Comparison of ENCODE assay signal across 23 cellular contexts in genomic region chr2:178844690-178845089, GRCh38. TPM values are rescaled to one million over a fixed set of nuclear protein-coding genes. Genes with fewer than 3 reads are reported as not detected.
"Had no signal": no experiment of that assay in that cellular context is flagged by ENCODE, and none has a peak within 500 bp of the region (broad histone marks: within the 10 kb centered on the region; RNA-seq: fewer than 3 reads in every experiment).

No MANE protein-coding gene starts in this region.

- H3K36me3 ChIP-seq: gastroesophageal sphincter, upper lobe of right lung had no signal

- H3K27ac ChIP-seq: body of pancreas, lower lobe of right lung, testis, upper lobe of right lung had no signal

- ATAC-seq: activated T-helper 17 cell treated with anti-CD3 and anti-CD28 coated beads, Interleukin-2, amount 50 U/mL, for 72 hours; body of pancreas; gastroesophageal sphincter; lower lobe of right lung; stimulated activated naive CD8-positive, alpha-beta T cell treated with anti-CD3 and anti-CD28 coated beads, Interleukin-15, amount 100 ng/mL, for 72 hours; upper lobe of right lung had no signal

- H3K4me1 ChIP-seq: body of pancreas, lower lobe of right lung, testis, upper lobe of right lung had no signal

- DNase-seq: activated B cell treated with CpG ODN at 0.5 μM for 24 hours; activated CD4-positive, alpha-beta memory T cell treated with anti-CD3 and anti-CD28 coated beads, Interleukin-2, amount 10 ng/mL, durations not matched to agents 7 days and 5 days; activated CD4-positive, alpha-beta T cell treated with anti-CD3 and anti-CD28 coated beads for 4 hours; activated naive CD4-positive, alpha-beta T cell; activated naive CD8-positive, alpha-beta T cell treated with anti-CD3 and anti-CD28 coated beads, Interleukin-2, amount 10 ng/mL, durations not matched to agents 7 days and 5 days; activated T-cell treated with anti-CD3 and anti-CD28 coated beads, Interleukin-2, amount 50 U/mL, for 1 hour; amygdala; body of pancreas; erythroblast; immature natural killer cell; lower lobe of right lung; occipital lobe; posterior cingulate gyrus; stimulated activated CD4-positive, alpha-beta T cell treated with anti-CD3 and anti-CD28 coated beads, Interleukin-4, amount 100 ng/mL, for 1 hour; stimulated activated naive CD8-positive, alpha-beta T cell treated with anti-CD3 and anti-CD28 coated beads, Interleukin-15, amount 100 ng/mL, for 72 hours; T-helper 1 cell; T-helper 9 cell; testis; upper lobe of right lung had no signal

- H3K27me3 ChIP-seq: body of pancreas, gastroesophageal sphincter, testis, upper lobe of right lung had no signal

- H3K4me2 ChIP-seq: smooth muscle cell had no signal

- H3K4me3 ChIP-seq: body of pancreas, coronary artery, gastroesophageal sphincter, lower lobe of right lung, smooth muscle cell, testis, upper lobe of right lung had no signal

- H3K9me3 ChIP-seq: body of pancreas, gastroesophageal sphincter, lower lobe of right lung, testis, upper lobe of right lung had no signal

RNA-seq across cellular contexts. Expression of gene TTN, which starts 37.5 kb away (rescaled TPM):
- total RNA-seq: smooth muscle cell had no signal
